1 cellular context compared by ENCODE assay signal in genomic region chr1:110053557-110054428, GRCh38.
TF ChIP-seq lines count a peak whose summit lies in the region.

No MANE protein-coding gene starts in this region.

TF ChIP-seq in K562, 482 proteins besides CTCF, POLR2A, EP300 and RAD21 (continued from another document and continues in another):
- TF ChIP-seq HMGXB4 (CRISPR knock-in tag; IDR thresholded peaks at IDR 0.05) (no peak), FOS (IDR thresholded peaks at IDR 0.05; ENCODE audit: extremely low read depth, insufficient read length) (no peak), DEAF1 (CRISPR knock-in tag; IDR thresholded peaks at IDR 0.05) (peak; percentile 68), CBX8 (IDR thresholded peaks at IDR 0.05; ENCODE audit: borderline replicate concordance, extremely low read depth, low read depth, low read length, poor library complexity, severe bottlenecking) (no peak), MTF1 (CRISPR knock-in tag; IDR thresholded peaks at IDR 0.05; ENCODE audit: borderline replicate concordance) (no peak), NR2C2 (CRISPR knock-in tag; IDR thresholded peaks at IDR 0.05) (no peak), NR2C2 (tag; IDR thresholded peaks at IDR 0.05) (no peak), CEBPB (tag; IDR thresholded peaks at IDR 0.05) (no peak), MBD2 (IDR thresholded peaks at IDR 0.05; ENCODE audit: borderline replicate concordance, low read depth) (no peak), CEBPZ (IDR thresholded peaks at IDR 0.05; ENCODE audit: borderline replicate concordance, low read depth, low read length) (no peak), ZFP91 (CRISPR knock-in tag; IDR thresholded peaks at IDR 0.05) (no peak), ZNF134 (CRISPR knock-in tag; conservative IDR thresholded peaks at IDR 0.05) (no peak), CTCFL (IDR thresholded peaks at IDR 0.05; ENCODE audit: borderline replicate concordance, insufficient read depth, low read depth, low read length, poor library complexity, severe bottlenecking) (peak; percentile 92), ZNF318 (IDR thresholded peaks at IDR 0.05; ENCODE audit: borderline replicate concordance in 1 of 2, low read depth in 1 of 2) (no peak), ATF7 (IDR thresholded peaks at IDR 0.05) (peak; percentile 47; the same call in 1 of the 2 replicates), ZNF561 (CRISPR knock-in tag; conservative IDR thresholded peaks at IDR 0.05) (no peak), ASH1L (IDR thresholded peaks at IDR 0.05; ENCODE audit: borderline replicate concordance, low read depth, partially characterized antibody) (no peak), SMARCA5 (IDR thresholded peaks at IDR 0.05) (peak; percentile 41; the same call in 1 of the 2 replicates), PHB (CRISPR knock-in tag; IDR thresholded peaks at IDR 0.05) (no peak), ZC3H8 (IDR thresholded peaks at IDR 0.05) (0 out of 2 replicates have a peak, but pooled peaks have one; percentile 27), L3MBTL2 (IDR thresholded peaks at IDR 0.05) (no peak), PHF20 (IDR thresholded peaks at IDR 0.05; ENCODE audit: partially characterized antibody) (no peak), ZNF668 (CRISPR knock-in tag; IDR thresholded peaks at IDR 0.05) (no peak), MLLT1 (IDR thresholded peaks at IDR 0.05) (no peak), XRCC5 (IDR thresholded peaks at IDR 0.05; ENCODE audit: low read depth, low read length) (0 out of 2 replicates have a peak, but pooled peaks have one; percentile 63), ZNF311 (CRISPR knock-in tag; IDR thresholded peaks at IDR 0.05) (no peak), CC2D1A (IDR thresholded peaks at IDR 0.05) (peak; percentile 70; the same call in 1 of the 2 replicates), RCOR1 (IDR thresholded peaks at IDR 0.05; ENCODE audit: borderline replicate concordance in 1 of 2, low read depth in 2 of 2, low read length in 2 of 2) (0 out of 4 replicates have a peak, but pooled peaks of 1 of the 2 experiments have one; percentile 7), POU5F1 (IDR thresholded peaks at IDR 0.05; ENCODE audit: borderline replicate concordance, low read depth, low read length, partially characterized antibody) (no peak), TAF15 (IDR thresholded peaks at IDR 0.05; ENCODE audit: low read depth, low read length) (no peak), CTBP1 (IDR thresholded peaks at IDR 0.05; ENCODE audit: borderline replicate concordance) (0 out of 2 replicates have a peak, but pooled peaks have one; percentile 54), PHF21A (IDR thresholded peaks at IDR 0.05; ENCODE audit: borderline replicate concordance, low read depth) (no peak), NFRKB (IDR thresholded peaks at IDR 0.05; ENCODE audit: low read depth) (no peak), ZNF408 (CRISPR knock-in tag; IDR thresholded peaks at IDR 0.05; ENCODE audit: low read depth) (no peak), KLF1 (tag; IDR thresholded peaks at IDR 0.05) (no peak), SRSF7 (optimal IDR thresholded peaks at IDR 0.05; ENCODE audit: low read depth, low read length) (no peak), TCF7 (IDR thresholded peaks at IDR 0.05; ENCODE audit: borderline replicate concordance) (no peak), ARID2 (IDR thresholded peaks at IDR 0.05) (peak; percentile 79), BHLHE40 (IDR thresholded peaks at IDR 0.05; ENCODE audit: low read length) (no peak; the same call in 1 of the 2 replicates), MEF2D (tag; conservative IDR thresholded peaks at IDR 0.05; ENCODE audit: low read depth) (no peak), THRB (CRISPR knock-in tag; conservative IDR thresholded peaks at IDR 0.05) (no peak)
